Comparison of ENCODE assay signal across 19 cellular contexts in the genomic region with DNA sequence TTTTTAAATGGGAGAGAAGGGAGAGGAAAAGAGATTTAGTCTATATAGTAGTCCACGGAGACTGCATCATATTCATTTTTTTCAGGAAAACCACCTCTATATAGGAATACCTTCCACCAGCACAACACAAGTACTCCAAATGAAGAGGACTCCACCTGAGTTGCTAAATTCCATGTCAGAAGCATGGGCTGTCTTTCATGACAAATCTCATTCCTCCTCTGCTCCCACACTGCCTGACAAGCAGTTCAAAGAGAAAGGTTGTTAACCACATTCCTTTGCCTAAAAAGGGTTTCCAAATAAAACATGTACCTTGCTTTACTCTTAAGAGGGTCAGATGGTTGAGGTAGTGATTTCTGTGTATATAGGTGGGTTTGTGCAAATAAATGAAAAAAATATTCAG.
"Had no signal": no experiment of that assay in that cellular context is flagged by ENCODE, and none has a peak within 500 bp of the region (broad histone marks: within the 10 kb centered on the region; RNA-seq: fewer than 3 reads in every experiment).

No MANE protein-coding gene starts in this region.

- H3K4me3 Mint-ChIP-seq: activated CD8-positive, alpha-beta memory T cell treated with anti-CD3 and anti-CD28 coated beads, Interleukin-2, amount 10 ng/mL, durations not matched to agents 7 days and 5 days; activated T-cell treated with anti-CD3 and anti-CD28 coated beads, Interleukin-2, amount 50 U/mL, for 24 hours; brain; central memory CD8-positive, alpha-beta T cell; memory B cell had no signal

- H3K27ac ChIP-seq: coronary artery, psoas muscle, sigmoid colon, uterus had no signal

- H3K27me3 ChIP-seq: sigmoid colon, spleen, uterus had no signal

- H3K9me3 ChIP-seq: psoas muscle, sigmoid colon, SK-N-SH, spleen, uterus had no signal

- ATAC-seq: activated CD8-positive, alpha-beta memory T cell treated with anti-CD3 and anti-CD28 coated beads, Interleukin-2, amount 10 ng/mL, durations not matched to agents 7 days and 5 days; activated naive CD4-positive, alpha-beta T cell treated with anti-CD3 and anti-CD28 coated beads, Interleukin-2, amount 50 U/mL, for 72 hours; psoas muscle had no signal

- H3K36me3 Mint-ChIP-seq: activated CD8-positive, alpha-beta memory T cell treated with anti-CD3 and anti-CD28 coated beads, Interleukin-2, amount 10 ng/mL, durations not matched to agents 7 days and 5 days; activated naive CD4-positive, alpha-beta T cell treated with anti-CD3 and anti-CD28 coated beads, Interleukin-2, amount 50 U/mL, for 72 hours; brain; memory B cell; T-cell had no signal

- H3K27me3 Mint-ChIP-seq: activated T-cell treated with anti-CD3 and anti-CD28 coated beads, Interleukin-2, amount 50 U/mL, for 24 hours; brain; central memory CD8-positive, alpha-beta T cell; memory B cell had no signal

- H3K27ac Mint-ChIP-seq: activated CD8-positive, alpha-beta memory T cell treated with anti-CD3 and anti-CD28 coated beads, Interleukin-2, amount 10 ng/mL, durations not matched to agents 7 days and 5 days; activated naive CD4-positive, alpha-beta T cell treated with anti-CD3 and anti-CD28 coated beads, Interleukin-2, amount 50 U/mL, for 72 hours; activated T-cell treated with anti-CD3 and anti-CD28 coated beads, Interleukin-2, amount 50 U/mL, for 24 hours; brain; memory B cell; T-cell had no signal

- H3K4me3 ChIP-seq: coronary artery, psoas muscle, sigmoid colon, uterus had no signal

- H3K36me3 ChIP-seq: sigmoid colon, spleen, uterus had no signal

- H3K4me1 Mint-ChIP-seq: brain had no signal

- H3K9me3 Mint-ChIP-seq: activated naive CD4-positive, alpha-beta T cell treated with anti-CD3 and anti-CD28 coated beads, Interleukin-2, amount 50 U/mL, for 72 hours; activated T-cell treated with anti-CD3 and anti-CD28 coated beads, Interleukin-2, amount 50 U/mL, for 24 hours; brain; central memory CD8-positive, alpha-beta T cell; memory B cell; T-cell had no signal

- DNase-seq: activated CD4-positive, alpha-beta T cell treated with anti-CD3 and anti-CD28 coated beads for 1 hour; activated CD4-positive, alpha-beta T cell treated with anti-CD3 and anti-CD28 coated beads, Interleukin-2, amount 50 U/mL, for 48 hours; activated CD8-positive, alpha-beta memory T cell treated with anti-CD3 and anti-CD28 coated beads, Interleukin-2, amount 10 ng/mL, durations not matched to agents 7 days and 5 days; activated gamma-delta T cell; activated T-cell treated with anti-CD3 and anti-CD28 coated beads, Interleukin-2, amount 50 U/mL, for 24 hours; amygdala; foreskin melanocyte; psoas muscle; sigmoid colon; SK-N-SH; spleen; T-cell; T-helper 9 cell; uterus had no signal

- H3K4me1 ChIP-seq: psoas muscle, uterus had no signal
